In the genomic region with DNA sequence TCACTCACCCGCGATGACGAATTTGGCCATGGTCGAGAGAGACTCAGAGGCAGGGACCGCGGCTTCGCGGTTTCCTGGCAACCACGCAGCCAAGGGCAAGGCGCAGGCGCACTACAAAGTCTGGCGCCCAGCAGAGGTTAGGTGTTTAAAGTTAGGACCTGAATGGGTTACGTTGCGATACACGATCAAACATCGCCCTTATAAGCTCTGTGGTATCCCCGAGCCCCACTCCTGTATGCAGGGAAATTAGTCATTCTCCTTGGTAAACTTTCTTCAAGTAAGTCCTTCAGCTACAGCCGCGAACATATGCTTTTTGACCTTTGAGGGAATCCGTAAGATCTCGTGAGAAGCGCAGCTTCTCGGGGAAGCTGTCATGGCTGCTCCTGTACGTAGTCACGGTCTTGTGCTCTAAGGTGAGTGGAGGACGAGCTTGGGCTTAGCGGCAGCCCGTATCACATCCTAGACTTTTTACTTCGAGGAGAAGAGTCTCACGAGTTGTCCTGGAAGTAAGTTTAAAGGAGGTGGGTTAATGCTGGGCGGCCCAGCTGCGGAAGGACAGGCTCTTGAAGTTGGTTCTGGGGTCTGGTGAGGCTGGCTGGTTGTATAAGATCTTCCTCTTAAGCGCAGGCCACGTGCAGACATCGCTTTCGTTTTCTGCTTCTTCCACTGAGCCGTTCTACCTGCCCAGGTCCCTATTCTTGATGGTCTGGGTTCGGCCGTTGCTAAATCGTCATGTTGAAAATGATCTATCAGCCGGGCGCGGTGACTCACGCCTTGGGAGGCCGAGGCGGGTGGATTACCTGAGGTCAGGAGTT, we compare ENCODE assay signal across 8 cellular contexts.
DNase-seq lines count a peak whose midpoint lies in the region; ATAC-seq and FAIRE-seq lines count a peak whose summit lies in the region.

A gene (plus strand): TSS at position 365 of the 815 bp plus-strand sequence. CDS start 1,088 bp downstream, outside the sequence.
A gene (minus strand): TSS at position 87 of the 815 bp plus-strand sequence. CDS start 57 bp downstream, at position 30.

- FAIRE-seq in islet of Langerhans (lab: Jason Lieb, UNC), result peak; percentile 68

- DNase-seq in AG08395 (ENCODE audit: low spot score) (peak; percentile 96), NCI-H226 (peak; percentile 78)
- DNase-seq in activated CD4-positive, CD25-positive, alpha-beta regulatory T cell (lab: John Stamatoyannopoulos, UW), result peak; percentile 55 to 69 (median 62)
- DNase-seq in central memory CD4-positive, alpha-beta T cell, result peak; percentile 87
- DNase-seq in stimulated activated CD4-positive, alpha-beta T cell treated with anti-CD3 and anti-CD28 coated beads, Interleukin-12 subunit alpha, Interleukin-12 subunit beta, amount 100 ng/mL, for 24 hours (ENCODE audit: low read depth in 2 of 2), result peak; percentile 74 to 81

- peak; percentile 96 for ATAC-seq in GM18909 (IDR thresholded peaks at IDR 0.05; ENCODE audit: poor library complexity, unreplicated experiment)
- peak; percentile 91 for ATAC-seq in HG03175 (IDR thresholded peaks at IDR 0.05; ENCODE audit: unreplicated experiment)

Comparison
In these comparisons a context has a peak if more than half of its experiments do, and no peak if none do; other contexts are left out.
1. Peak in every context shown above with its lines: DNase-seq and ATAC-seq.